15 cellular contexts compared by ENCODE assay signal in the genomic region with DNA sequence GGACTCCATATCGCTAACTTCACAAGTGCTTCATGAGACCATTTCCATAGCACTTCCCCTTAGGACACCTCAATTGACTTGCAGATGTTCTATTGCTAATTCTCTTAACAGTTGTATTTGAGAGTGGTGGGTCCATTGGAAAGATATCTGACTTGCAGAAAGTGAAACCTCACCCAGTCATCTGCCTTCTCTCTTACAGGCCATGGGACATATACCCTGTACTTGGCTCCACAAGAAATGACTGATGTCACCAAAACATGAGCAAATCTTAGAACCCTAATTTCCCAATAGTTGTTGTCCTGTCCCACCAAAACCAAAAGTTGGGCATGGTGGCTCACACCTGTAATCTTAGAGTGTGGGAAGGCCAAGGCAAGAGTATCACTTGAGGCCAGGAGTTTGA.
A peak's percentile ranks its signal among the peaks of the same experiment; 100 is the strongest.
DNase-seq lines count a peak whose midpoint lies in the region; ATAC-seq, FAIRE-seq and TF ChIP-seq lines count a peak whose summit lies in the region.
"Had no signal": no experiment of that assay in that cellular context is flagged by ENCODE, and none has a peak within 500 bp of the region (broad histone marks: within the 10 kb centered on the region; RNA-seq: fewer than 3 reads in every experiment).

No MANE protein-coding gene starts in this region.

- CTCF ChIA-PET in SK-N-SH (lab: Yijun Ruan, JAX) = interaction anchor here (2.2 to 9.2 kb wide), 3 partner anchors 17 to 103 kb away, joined by 7 to 91 read pairs (median 32); partner anchors contain the start of gene MAML3

- no peak for TF ChIP-seq CTCF in SK-N-SH (IDR thresholded peaks at IDR 0.05)
- TF ChIP-seq CTCF in astrocyte (IDR thresholded peaks at IDR 0.05; ENCODE audit: insufficient read depth, low read depth, low read length) = no peak
- no peak for TF ChIP-seq CTCF in sigmoid colon (IDR thresholded peaks at IDR 0.05)

- peaks cover 65% of the 10 kb centered on the region for H3K4me1 Mint-ChIP-seq in astrocyte (ENCODE audit: low read depth, unreplicated experiment)

- H3K27ac Mint-ChIP-seq in astrocyte (ENCODE audit: unreplicated experiment) = peak overlapping the region; percentile 50

- WGBS in SK-N-SH (ENCODE audit: low lambda C conversion rate) = 100% methylated on average over 1 of the region's 1 CpG
- WGBS in sigmoid colon, 2 donors = 95 to 100% methylated on average over 1 of the region's 1 CpG

- no peak for TF ChIP-seq POLR2A in sigmoid colon (IDR thresholded peaks at IDR 0.05)

- no peak overlapping the region for H3K4me3 Mint-ChIP-seq in astrocyte (ENCODE audit: unreplicated experiment)

- no peaks in the 10 kb centered on the region for H3K9me3 Mint-ChIP-seq in astrocyte (ENCODE audit: unreplicated experiment)

- H3K4me3 ChIP-seq in SK-N-SH (ENCODE audit: low read depth in 2 of 2, low read length in 1 of 2) (no peak overlapping the region), HUES48 (ENCODE audit: low read depth, low read length) (no peak overlapping the region), astrocyte (ENCODE audit: insufficient read depth, low read depth, low read length) (no peak overlapping the region), sigmoid colon (no peak overlapping the region)

- H4K20me1 ChIP-seq in SK-N-SH (ENCODE audit: insufficient read depth) (no peaks in the 10 kb centered on the region), astrocyte (ENCODE audit: insufficient read depth, low read length) (no peaks in the 10 kb centered on the region)

- H3K9me2 ChIP-seq in SK-N-SH = no peaks in the 10 kb centered on the region

- TF ChIP-seq EP300 in SK-N-SH (IDR thresholded peaks at IDR 0.05; ENCODE audit: borderline replicate concordance in 1 of 2, low read depth in 1 of 2, low read length in 1 of 2) = no peak
- TF ChIP-seq EP300 in sigmoid colon (IDR thresholded peaks at IDR 0.05) = no peak

- H3K4me2 ChIP-seq in SK-N-SH = peak overlapping the region; percentile 63
- no peak overlapping the region for H3K4me2 ChIP-seq in astrocyte (ENCODE audit: low read length)

- ATAC-seq in SK-N-SH treated with all-trans-retinoic acid at 6 μM for 48 hours = no peak
- ATAC-seq: HepG2 had no signal

- DNase-seq in SK-N-SH (no peak), astrocyte (ENCODE audit: low read depth) (no peak), sigmoid colon (no peak), NCI-H748 (lab: John Stamatoyannopoulos, UW; ENCODE audit: unreplicated experiment) (no peak), DMS 273 treated with DMSO at 0.1 percent for 48 hours (lab: John Stamatoyannopoulos, UW) (no peak), middle frontal gyrus (ENCODE audit: extremely low spot score, low spot score) (no peak)
- DNase-seq: 8988T, DMS79 treated with DMSO at 0.1 percent for 48 hours, NCI-H2029 treated with DMSO at 0.1 percent for 48 hours, NCI-H510A treated with DMSO at 0.1 percent for 48 hours had no signal

- H3K27ac ChIP-seq in SK-N-SH (ENCODE audit: low read depth in 2 of 2, low read length in 1 of 2) (peak overlapping the region in 1 of 2 experiments; percentile 78; a peak in 2 of 4 replicates), HUES48 (ENCODE audit: low read depth, low read length) (peak overlapping the region; percentile 21), astrocyte (ENCODE audit: low read depth, low read length) (peak overlapping the region; percentile 15), sigmoid colon (peak overlapping the region in 3 of 4 donors; percentile 64 to 92 (median 91))
- H3K27ac ChIP-seq: C4-2B had no signal

- TF ChIP-seq RAD21 in SK-N-SH (IDR thresholded peaks at IDR 0.05; ENCODE audit: low read length) = no peak

- POLR2A ChIA-PET in SK-N-SH (lab: Yijun Ruan, JAX) = no interaction called here

- H3K4me1 ChIP-seq in SK-N-SH (ENCODE audit: control insufficient read depth in 1 of 2, insufficient read depth in 2 of 2, low read depth in 1 of 2, low read length in 1 of 2) (peaks cover 36 to 49% of the 10 kb centered on the region in 2 experiments), HUES48 (ENCODE audit: control insufficient read depth, insufficient read depth, low read length) (peaks cover 31% of the 10 kb centered on the region), astrocyte (ENCODE audit: insufficient read depth, low read length) (peaks cover 58% of the 10 kb centered on the region), sigmoid colon (peaks cover 0 to 47% (median 39%) of the 10 kb centered on the region in 4 donors)

- H3K27me3 ChIP-seq in SK-N-SH (ENCODE audit: insufficient read depth) (no peaks in the 10 kb centered on the region), HUES48 (ENCODE audit: control insufficient read depth, insufficient read depth, low read length) (peaks cover 29% of the 10 kb centered on the region), astrocyte (ENCODE audit: insufficient read depth, low read length) (no peaks in the 10 kb centered on the region), sigmoid colon (no peaks in the 10 kb centered on the region)

- H3K36me3 ChIP-seq in SK-N-SH (replicated peaks in 1 of 2; ENCODE audit: control insufficient read depth in 1 of 2, insufficient read depth in 2 of 2, low read length in 1 of 2) (no peaks in the 10 kb centered on the region), HUES48 (ENCODE audit: control insufficient read depth, insufficient read depth, low read length) (no peaks in the 10 kb centered on the region), astrocyte (ENCODE audit: insufficient read depth, low read length) (no peaks in the 10 kb centered on the region), sigmoid colon (no peaks in the 10 kb centered on the region)

- H3K79me2 ChIP-seq in SK-N-SH (ENCODE audit: insufficient read depth) (no peaks in the 10 kb centered on the region), astrocyte (ENCODE audit: insufficient read depth, low read length) (no peaks in the 10 kb centered on the region)

- intact Hi-C loops in sigmoid colon (cut with DNase I) = loop anchor here (5.0 kb wide), 1 partner anchor 71 kb away; no protein-coding TSS in a partner anchor

- no peak for FAIRE-seq in astrocyte (lab: Jason Lieb, UNC)
- FAIRE-seq: G401.6, HepG2 had no signal

- no peaks in the 10 kb centered on the region for H3K36me3 Mint-ChIP-seq in astrocyte (ENCODE audit: low read depth, unreplicated experiment)

- H3K9me3 ChIP-seq in SK-N-SH (no peaks in the 10 kb centered on the region), HUES48 (ENCODE audit: control insufficient read depth, insufficient read depth, low read length) (no peaks in the 10 kb centered on the region), astrocyte (ENCODE audit: insufficient read depth, low read depth, low read length) (no peaks in the 10 kb centered on the region), sigmoid colon (no peaks in the 10 kb centered on the region)

- H3K9ac ChIP-seq in SK-N-SH = no peak overlapping the region
- no peak overlapping the region for H3K9ac ChIP-seq in HUES48 (ENCODE audit: low read depth, low read length)
- no peak overlapping the region for H3K9ac ChIP-seq in astrocyte (ENCODE audit: low read length)

- H3F3A ChIP-seq in SK-N-SH (replicated peaks; ENCODE audit: insufficient read depth) = peaks cover 20% of the 10 kb centered on the region

- H2AFZ ChIP-seq in SK-N-SH (ENCODE audit: low read depth) (no peak overlapping the region), astrocyte (ENCODE audit: low read depth, low read length) (no peak overlapping the region)

- H3K27me3 Mint-ChIP-seq in astrocyte (ENCODE audit: low read depth, unreplicated experiment) = no peaks in the 10 kb centered on the region

TF ChIP-seq in SK-N-SH, 30 proteins besides CTCF, POLR2A, EP300 and RAD21 (continues in another document):
- TF ChIP-seq FOXM1 (IDR thresholded peaks at IDR 0.05; ENCODE audit: low read depth) = no peak
- TF ChIP-seq FOXJ3 (CRISPR knock-in tag; IDR thresholded peaks at IDR 0.05) = no peak
- no peak for TF ChIP-seq POLR2AphosphoS5 (IDR thresholded peaks at IDR 0.05; ENCODE audit: low read depth, low read length)
- TF ChIP-seq NFIC (IDR thresholded peaks at IDR 0.05; ENCODE audit: borderline replicate concordance) = no peak
- TF ChIP-seq SIN3A (IDR thresholded peaks at IDR 0.05; ENCODE audit: borderline replicate concordance, low read depth, low read length) = no peak
- no peak for TF ChIP-seq MXI1 (IDR thresholded peaks at IDR 0.05; ENCODE audit: low read depth, low read length)
- no peak for TF ChIP-seq NRF1 (IDR thresholded peaks at IDR 0.05; ENCODE audit: low read depth, low read length)
- TF ChIP-seq, protein P1, sequence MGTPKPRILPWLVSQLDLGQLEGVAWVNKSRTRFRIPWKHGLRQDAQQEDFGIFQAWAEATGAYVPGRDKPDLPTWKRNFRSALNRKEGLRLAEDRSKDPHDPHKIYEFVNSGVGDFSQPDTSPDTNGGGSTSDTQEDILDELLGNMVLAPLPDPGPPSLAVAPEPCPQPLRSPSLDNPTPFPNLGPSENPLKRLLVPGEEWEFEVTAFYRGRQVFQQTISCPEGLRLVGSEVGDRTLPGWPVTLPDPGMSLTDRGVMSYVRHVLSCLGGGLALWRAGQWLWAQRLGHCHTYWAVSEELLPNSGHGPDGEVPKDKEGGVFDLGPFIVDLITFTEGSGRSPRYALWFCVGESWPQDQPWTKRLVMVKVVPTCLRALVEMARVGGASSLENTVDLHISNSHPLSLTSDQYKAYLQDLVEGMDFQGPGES (IDR thresholded peaks at IDR 0.05; ENCODE audit: low read depth, low read length) = no peak

TF ChIP-seq in SK-N-SH treated with all-trans-retinoic acid at 6 μM for 48 hours, 23 proteins besides CTCF, POLR2A, EP300 and RAD21 (continues in another document):
- no peak for TF ChIP-seq RARB (CRISPR knock-in tag; IDR thresholded peaks at IDR 0.05)
- TF ChIP-seq ZFP30 (CRISPR knock-in tag; IDR thresholded peaks at IDR 0.05) = no peak
- no peak for TF ChIP-seq TCF4 (CRISPR knock-in tag; IDR thresholded peaks at IDR 0.05; ENCODE audit: borderline replicate concordance)
- TF ChIP-seq CREB5 (CRISPR knock-in tag; IDR thresholded peaks at IDR 0.05; ENCODE audit: low read depth) = no peak
- TF ChIP-seq GLIS3 (CRISPR knock-in tag; IDR thresholded peaks at IDR 0.05) = no peak
